Comparison of ENCODE assay signal across 12 cellular contexts in the genomic region with DNA sequence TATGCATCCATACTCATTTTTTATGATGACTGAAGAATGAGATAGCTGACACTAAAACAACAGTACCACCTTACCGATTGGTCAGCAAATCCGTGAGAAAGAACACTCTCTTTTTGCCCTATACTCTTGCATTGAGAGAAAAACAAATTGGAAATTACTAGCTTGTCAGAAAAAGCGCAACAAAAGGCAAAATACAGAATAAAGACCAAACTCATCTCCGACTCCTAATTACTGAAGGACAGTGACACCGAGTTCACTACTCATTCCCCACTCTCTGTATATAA. TPM values are rescaled to one million over a fixed set of nuclear protein-coding genes. Genes with fewer than 3 reads are reported as not detected.
DNase-seq lines count a peak whose midpoint lies in the region; ATAC-seq, FAIRE-seq and TF ChIP-seq lines count a peak whose summit lies in the region.
"Had no signal": no experiment of that assay in that cellular context is flagged by ENCODE, and none has a peak within 500 bp of the region (broad histone marks: within the 10 kb centered on the region; RNA-seq: fewer than 3 reads in every experiment).

No MANE protein-coding gene starts in this region.

- FAIRE-seq in keratinocyte (lab: Jason Lieb, UNC): no peak

- H3K27ac ChIP-seq in keratinocyte (ENCODE audit: control insufficient read depth, insufficient read depth, low read length) (no peak overlapping the region), thyroid gland (peak overlapping the region; percentile 79 to 97 (median 94)), tibial artery (peak overlapping the region in 1 of 2 donors; percentile 27)

- peak overlapping the region; percentile 93 for H3K4me2 ChIP-seq in keratinocyte (ENCODE audit: control insufficient read depth, extremely low read depth, insufficient read depth, low read depth, low read length)

- peaks cover 18% of the 10 kb centered on the region for H3K4me1 ChIP-seq in keratinocyte (ENCODE audit: control insufficient read depth, extremely low read depth, insufficient read depth, low read length)
- H3K4me1 ChIP-seq in thyroid gland: peaks cover 50 to 53% of the 10 kb centered on the region in 2 donors
- peaks cover 0 to 34% (median 21%) of the 10 kb centered on the region in 4 donors for H3K4me1 ChIP-seq in tibial artery

- intact Hi-C loops in thyroid gland (cut with DNase I) (loop anchor here (5.0 kb wide), 1 partner anchor 100 kb away; the partner anchor contains the start of gene RANBP9), tibial artery (cut with DNase I; ENCODE audit: low total_unique reads) (no loop called here)

- no peaks in the 10 kb centered on the region for H3K9me1 ChIP-seq in keratinocyte (ENCODE audit: control insufficient read depth, extremely low read depth, insufficient read depth, low read length)

- peaks cover 30% of the 10 kb centered on the region for H3K4me1 Mint-ChIP-seq in activated T-cell treated with anti-CD3 and anti-CD28 coated beads, Interleukin-2, amount 50 U/mL, for 72 hours (ENCODE audit: low read depth)
- H3K4me1 Mint-ChIP-seq in T-helper 17 cell: peaks cover 29% of the 10 kb centered on the region

- H3K9me3 Mint-ChIP-seq in activated T-cell treated with anti-CD3 and anti-CD28 coated beads, Interleukin-2, amount 50 U/mL, for 72 hours: no peaks in the 10 kb centered on the region
- H3K9me3 Mint-ChIP-seq: activated naive CD8-positive, alpha-beta T cell treated with anti-CD3 and anti-CD28 coated beads, Interleukin-2, amount 10 ng/mL, durations not matched to agents 7 days and 5 days had no signal

- no peak for TF ChIP-seq POLR2A in thyroid gland (IDR thresholded peaks at IDR 0.05)

- H2AFZ ChIP-seq in keratinocyte (ENCODE audit: control insufficient read depth, low read length): no peak overlapping the region

- no peaks in the 10 kb centered on the region for H3K27me3 Mint-ChIP-seq in activated T-cell treated with anti-CD3 and anti-CD28 coated beads, Interleukin-2, amount 50 U/mL, for 72 hours (ENCODE audit: low read depth)
- no peaks in the 10 kb centered on the region for H3K27me3 Mint-ChIP-seq in T-helper 17 cell

- ATAC-seq in activated T-cell treated with anti-CD3 and anti-CD28 coated beads, Interleukin-2, amount 50 U/mL, for 72 hours (replicated peaks in 1 of 2): no peak
- no peak for ATAC-seq in T-helper 17 cell

- H3K9ac ChIP-seq in keratinocyte (ENCODE audit: control insufficient read depth, extremely low read depth, insufficient read depth, low read length): no peak overlapping the region

- dilution Hi-C loops in keratinocyte (cut with MboI; ENCODE audit: extremely low pct_ligation_motif_present, low sequenced_read_pairs): no loop called here

- peaks cover 34% of the 10 kb centered on the region for H3K79me2 ChIP-seq in keratinocyte (ENCODE audit: control insufficient read depth, insufficient read depth, low read length)

- TF ChIP-seq CTCF in keratinocyte (optimal IDR thresholded peaks at IDR 0.05 in 1 of 3, IDR thresholded peaks at IDR 0.05 in 1 of 3, conservative IDR thresholded peaks at IDR 0.05 in 1 of 3; ENCODE audit: extremely low read depth in 1 of 3, insufficient read depth in 2 of 3, low read length in 3 of 3) (no peak), thyroid gland (IDR thresholded peaks at IDR 0.05) (no peak), tibial artery (IDR thresholded peaks at IDR 0.05) (no peak)

- DNase-seq in activated T-cell treated with anti-CD3 and anti-CD28 coated beads, Interleukin-2, amount 50 U/mL, for 72 hours: no peak
- DNase-seq in activated T-cell treated with anti-CD3 and anti-CD28 coated beads, Interleukin-2, amount 50 U/mL, for 48 hours: no peak
- DNase-seq in T-helper 17 cell (no peak), keratinocyte (ENCODE audit: low read depth, low spot score) (no peak), thyroid gland (no peak), HPDE6-E6E7 (ENCODE audit: extremely low spot score) (no peak), tibial artery (no peak), SW 1271 (lab: John Stamatoyannopoulos, UW) (no peak)
- DNase-seq: ACHN; activated naive CD8-positive, alpha-beta T cell treated with anti-CD3 and anti-CD28 coated beads, Interleukin-2, amount 10 ng/mL, durations not matched to agents 7 days and 5 days; mammary epithelial cell; SIG-M5 had no signal

- peak overlapping the region; percentile 55 for H3K27ac Mint-ChIP-seq in activated T-cell treated with anti-CD3 and anti-CD28 coated beads, Interleukin-2, amount 50 U/mL, for 72 hours
- H3K27ac Mint-ChIP-seq in T-helper 17 cell: peak overlapping the region; percentile 62
- H3K27ac Mint-ChIP-seq: activated naive CD8-positive, alpha-beta T cell treated with anti-CD3 and anti-CD28 coated beads, Interleukin-2, amount 10 ng/mL, durations not matched to agents 7 days and 5 days had no signal

- peak overlapping the region; percentile 5 to 96 for H3K4me3 Mint-ChIP-seq in activated T-cell treated with anti-CD3 and anti-CD28 coated beads, Interleukin-2, amount 50 U/mL, for 72 hours
- H3K4me3 Mint-ChIP-seq in T-helper 17 cell: peak overlapping the region; percentile 91

- H3K36me3 ChIP-seq in keratinocyte (ENCODE audit: control insufficient read depth in 2 of 2, extremely low read depth in 1 of 2, insufficient read depth in 2 of 2, low read length in 2 of 2): no peaks in the 10 kb centered on the region
- H3K36me3 ChIP-seq in thyroid gland: no peaks in the 10 kb centered on the region
- no peaks in the 10 kb centered on the region for H3K36me3 ChIP-seq in tibial artery

- WGBS in thyroid gland, 2 donors: 86 to 90% methylated on average over 5 of the region's 5 CpGs

- H3K9me3 ChIP-seq in T-helper 17 cell (ENCODE audit: control insufficient read depth, low read length, poor library complexity, severe bottlenecking): no peaks in the 10 kb centered on the region
- H3K9me3 ChIP-seq in keratinocyte (ENCODE audit: control insufficient read depth, low read depth, low read length): no peaks in the 10 kb centered on the region
- H3K9me3 ChIP-seq in thyroid gland: no peaks in the 10 kb centered on the region
- H3K9me3 ChIP-seq in tibial artery: no peaks in the 10 kb centered on the region

- H3K36me3 Mint-ChIP-seq in activated T-cell treated with anti-CD3 and anti-CD28 coated beads, Interleukin-2, amount 50 U/mL, for 72 hours (ENCODE audit: insufficient read depth in 2 of 2): peaks cover 1% of the 10 kb centered on the region in 2 donors
- no peaks in the 10 kb centered on the region for H3K36me3 Mint-ChIP-seq in T-helper 17 cell (ENCODE audit: low read depth)

- no peaks in the 10 kb centered on the region for H4K20me1 ChIP-seq in keratinocyte (ENCODE audit: control insufficient read depth, extremely low read depth, insufficient read depth, low read length)

- H3K4me3 ChIP-seq in keratinocyte (ENCODE audit: control insufficient read depth in 2 of 3, extremely low read depth in 1 of 3, insufficient read depth in 2 of 3, low read depth in 1 of 3, low read length in 3 of 3) (no peak overlapping the region), thyroid gland (replicated peaks in 1 of 3) (no peak overlapping the region), tibial artery (no peak overlapping the region)

- no peaks in the 10 kb centered on the region for H3K27me3 ChIP-seq in keratinocyte (ENCODE audit: control insufficient read depth, extremely low read depth, insufficient read depth, low read length)
- H3K27me3 ChIP-seq in thyroid gland: no peaks in the 10 kb centered on the region
- no peaks in the 10 kb centered on the region for H3K27me3 ChIP-seq in tibial artery

RNA-seq across cellular contexts. Expression of gene MCUR1, which starts 2.1 kb away (rescaled TPM):
- 10 to 100 TPM; 24.8 to 31.6 TPM for total RNA-seq in activated T-cell treated with anti-CD3 and anti-CD28 coated beads, Interleukin-2, amount 50 U/mL, for 72 hours
- total RNA-seq in T-helper 17 cell (10 to 100 TPM; 10.2 to 22.3 TPM), thyroid gland (10 to 100 TPM; 22.2 to 30.7 (median 25.5) TPM)
- polyA plus RNA-seq in keratinocyte: 8.3 to 15.3 TPM (median 12.2 TPM) in 3 replicates
- polyA plus RNA-seq in keratinocyte (2011; ENCODE audit: low read depth): 41.0 TPM
- polyA plus RNA-seq in keratinocyte (2011; cell fraction: cytosol; rRNA removed): 9.6 and 15.4 TPM in 2 replicates
- 5.6 and 6.3 TPM in 2 replicates for polyA plus RNA-seq in keratinocyte (2011; cell fraction: nucleus; rRNA removed)
- polyA plus RNA-seq in keratinocyte (2012; ENCODE audit: low replicate concordance): 11.7 and 13.1 TPM in 2 replicates
- 5.1 to 9.4 TPM (median 5.8 TPM) in 3 replicates for polyA minus RNA-seq in keratinocyte
- 9.4 TPM for polyA minus RNA-seq in keratinocyte (2011; cell fraction: cytosol; rRNA and poly(A)+ RNA removed)
- polyA minus RNA-seq in keratinocyte (2011; cell fraction: nucleus; rRNA and poly(A)+ RNA removed): 3.4 and 4.4 TPM in 2 replicates
